In genomic region chr4:105060628-105061027, GRCh38 we compare ENCODE assay signal across 1 cellular context.
TF ChIP-seq lines count a peak whose summit lies in the region.

No MANE protein-coding gene starts in this region.

TF ChIP-seq in GM12878, 131 proteins besides CTCF, POLR2A, EP300 and RAD21 (continued from another document and continues in another):
- TF ChIP-seq NKRF (conservative IDR thresholded peaks at IDR 0.05) (no peak), IKZF2 (IDR thresholded peaks at IDR 0.05) (peak; percentile 98 to 99), IRF3 (IDR thresholded peaks at IDR 0.05) (no peak), POLR2AphosphoS5 (IDR thresholded peaks at IDR 0.05; ENCODE audit: low read length) (no peak), IRF4 (IDR thresholded peaks at IDR 0.05; ENCODE audit: low read depth, low read length) (peak; percentile 99), ZBED1 (IDR thresholded peaks at IDR 0.05; ENCODE audit: borderline replicate concordance) (peak; percentile 95; the same call in 1 of the 2 replicates), ASH2L (IDR thresholded peaks at IDR 0.05; ENCODE audit: borderline replicate concordance, low read depth) (no peak), ATF2 (IDR thresholded peaks at IDR 0.05; ENCODE audit: low read length) (peak; percentile 99), RELA (IDR thresholded peaks at IDR 0.05; ENCODE audit: borderline replicate concordance, partially characterized antibody) (no peak), RFX5 (IDR thresholded peaks at IDR 0.05; ENCODE audit: low read depth, low read length) (no peak), CHD4 (IDR thresholded peaks at IDR 0.05) (no peak), BHLHE40 (IDR thresholded peaks at IDR 0.05; ENCODE audit: borderline replicate concordance in 1 of 2, low read depth in 2 of 2, low read length in 1 of 2) (peak; percentile 83 to 86), ZNF622 (IDR thresholded peaks at IDR 0.05) (no peak), KLF5 (IDR thresholded peaks at IDR 0.05; ENCODE audit: partially characterized antibody) (peak; percentile 88), ZNF592 (IDR thresholded peaks at IDR 0.05) (no peak), SIN3A (IDR thresholded peaks at IDR 0.05; ENCODE audit: low read depth, low read length) (no peak), SMARCA5 (IDR thresholded peaks at IDR 0.05) (no peak), RBBP5 (conservative IDR thresholded peaks at IDR 0.05) (no peak), REST (IDR thresholded peaks at IDR 0.05; ENCODE audit: low read depth, low read length) (no peak), TBL1XR1 (IDR thresholded peaks at IDR 0.05; ENCODE audit: low read depth, low read length) (peak; percentile 86; the same call in 1 of the 2 replicates), WRNIP1 (IDR thresholded peaks at IDR 0.05; ENCODE audit: borderline replicate concordance, low read depth, low read length) (no peak), SREBF1 (IDR thresholded peaks at IDR 0.05; ENCODE audit: low read length) (peak; percentile 47; the same call in 1 of the 2 replicates), ZSCAN29 (IDR thresholded peaks at IDR 0.05) (no peak), SMAD5 (IDR thresholded peaks at IDR 0.05; ENCODE audit: low read depth) (no peak), BACH1 (IDR thresholded peaks at IDR 0.05; ENCODE audit: borderline replicate concordance) (peak; percentile 95), ZNF207 (IDR thresholded peaks at IDR 0.05; ENCODE audit: borderline replicate concordance) (no peak), IRF5 (IDR thresholded peaks at IDR 0.05; ENCODE audit: borderline replicate concordance) (peak; percentile 67; the same call in 1 of the 2 replicates), MTA3 (IDR thresholded peaks at IDR 0.05; ENCODE audit: borderline replicate concordance, low read length) (peak; percentile 97), EED (IDR thresholded peaks at IDR 0.05; ENCODE audit: low read depth) (peak; percentile 96), CREM (IDR thresholded peaks at IDR 0.05; ENCODE audit: low read depth) (peak; percentile 92), SPI1 (IDR thresholded peaks at IDR 0.05; ENCODE audit: borderline replicate concordance, insufficient read depth, low read depth, low read length) (peak; percentile 99), E2F4 (IDR thresholded peaks at IDR 0.05; ENCODE audit: low read depth, low read length) (no peak), STAT3 (IDR thresholded peaks at IDR 0.05; ENCODE audit: low read depth, low read length) (peak; percentile 41; the same call in 1 of the 2 replicates), CBX3 (IDR thresholded peaks at IDR 0.05; ENCODE audit: borderline replicate concordance, low read depth) (no peak), RAD51 (IDR thresholded peaks at IDR 0.05) (peak; percentile 68), PAX5 (IDR thresholded peaks at IDR 0.05; ENCODE audit: borderline replicate concordance, low read depth, low read length) (peak; percentile 97), MAX (IDR thresholded peaks at IDR 0.05; ENCODE audit: low read depth, low read length) (no peak), HDGF (IDR thresholded peaks at IDR 0.05) (no peak), USF2 (IDR thresholded peaks at IDR 0.05; ENCODE audit: borderline replicate concordance, low read depth, low read length) (no peak), GATAD2B (conservative IDR thresholded peaks at IDR 0.05; ENCODE audit: low read depth) (peak; percentile 73), ZBTB40 (IDR thresholded peaks at IDR 0.05; ENCODE audit: borderline replicate concordance) (peak; percentile 50; the same call in 1 of the 2 replicates), DPF2 (IDR thresholded peaks at IDR 0.05) (peak; percentile 98), ATF7 (IDR thresholded peaks at IDR 0.05; ENCODE audit: low read depth) (peak; percentile 96), JUNB (IDR thresholded peaks at IDR 0.05) (peak; percentile 99), SREBF2 (IDR thresholded peaks at IDR 0.05; ENCODE audit: low read length) (no peak)
